In the genomic region with DNA sequence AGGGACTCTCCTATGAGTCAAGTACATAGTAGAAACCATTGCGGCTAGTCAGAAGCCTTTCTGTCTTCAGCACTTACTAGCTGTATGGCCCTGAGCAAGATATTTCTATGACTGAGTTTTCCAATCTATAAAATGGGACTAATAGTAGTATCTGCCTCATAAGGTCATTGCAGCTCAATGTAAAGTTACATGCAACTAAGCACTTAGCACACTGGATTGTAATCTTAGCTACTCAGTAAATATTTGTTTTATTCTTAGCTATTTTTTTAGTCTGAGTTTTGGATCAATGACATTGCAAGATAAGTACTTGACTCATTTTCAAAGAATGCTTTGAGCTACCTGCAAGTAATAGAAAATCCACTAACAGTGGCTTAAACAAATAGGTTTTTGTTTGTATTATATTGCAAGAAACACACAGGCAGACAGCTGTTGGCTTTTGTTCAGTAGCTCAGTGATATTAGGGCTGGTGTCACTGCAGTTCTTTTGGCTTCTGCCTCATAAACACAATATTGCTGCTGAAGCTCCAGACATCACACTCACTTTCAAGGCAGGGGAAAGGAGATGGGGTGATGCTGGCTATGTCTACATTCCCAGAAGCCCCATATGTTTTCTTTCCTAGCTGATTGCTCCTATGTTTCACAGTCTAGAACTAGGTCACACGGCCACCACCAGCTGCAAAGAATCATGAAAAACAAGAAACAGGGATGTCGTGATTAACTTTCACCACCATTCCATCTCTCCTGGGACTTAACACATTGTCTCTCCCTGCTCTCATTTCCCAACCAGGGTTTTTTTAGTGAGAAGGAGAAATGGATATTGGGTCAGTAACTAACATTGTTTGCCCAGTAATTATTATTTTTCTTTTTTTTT, we compare ENCODE assay signal across 28 cellular contexts. TPM values are rescaled to one million over a fixed set of nuclear protein-coding genes. Genes with fewer than 3 reads are reported as not detected.
DNase-seq lines count a peak whose midpoint lies in the region; ATAC-seq and TF ChIP-seq lines count a peak whose summit lies in the region.
"Had no signal": no experiment of that assay in that cellular context is flagged by ENCODE, and none has a peak within 500 bp of the region (broad histone marks: within the 10 kb centered on the region; RNA-seq: fewer than 3 reads in every experiment).

No MANE protein-coding gene starts in this region.

- H3K9ac ChIP-seq in PC-3 (ENCODE audit: low read length) = no peak overlapping the region
- no peak overlapping the region for H3K9ac ChIP-seq in smooth muscle cell (ENCODE audit: low read depth)

- H3F3A ChIP-seq in PC-3 (ENCODE audit: low read length, unreplicated experiment) (peaks cover 6% of the 10 kb centered on the region), smooth muscle cell (ENCODE audit: low read depth) (no peaks in the 10 kb centered on the region)

- H3K9me3 ChIP-seq in PC-3 (ENCODE audit: low read length) (no peaks in the 10 kb centered on the region), esophagus squamous epithelium (no peaks in the 10 kb centered on the region), smooth muscle cell (replicated peaks; ENCODE audit: low read depth) (no peaks in the 10 kb centered on the region)
- H3K9me3 ChIP-seq: BE2C, esophagus muscularis mucosa, neutrophil, thoracic aorta had no signal

- intact Hi-C loops in PC-3 (cut with micrococcal nuclease) = loop anchor here (1.0 kb wide), 1 partner anchor 127 kb away; no protein-coding TSS in a partner anchor
- intact Hi-C loops in esophagus squamous epithelium (cut with DNase I) = no loop called here

- H3K4me2 ChIP-seq in PC-3 (ENCODE audit: low read length) (peak overlapping the region; percentile 40; the same call in 1 of the 2 replicates), smooth muscle cell (no peak overlapping the region)

- TF ChIP-seq CTCF in PC-3 (conservative IDR thresholded peaks at IDR 0.05; ENCODE audit: low read depth, low read length) (no peak), esophagus squamous epithelium (IDR thresholded peaks at IDR 0.05) (no peak), smooth muscle cell (IDR thresholded peaks at IDR 0.05; ENCODE audit: borderline replicate concordance, insufficient read depth, poor library complexity, severe bottlenecking) (no peak)

- BruUV-seq in PC-3 (replicated peaks; lab: Mats Ljungman, UMichigan) = no TSS peak

- no peaks in the 10 kb centered on the region for H3K79me2 ChIP-seq in PC-3 (ENCODE audit: low read length)
- no peaks in the 10 kb centered on the region for H3K79me2 ChIP-seq in smooth muscle cell (ENCODE audit: low read depth)

- H3K4me3 ChIP-seq in PC-3 (ENCODE audit: low read length) = no peak overlapping the region
- H3K4me3 ChIP-seq in esophagus squamous epithelium = no peak overlapping the region
- no peak overlapping the region for H3K4me3 ChIP-seq in smooth muscle cell
- H3K4me3 ChIP-seq: esophagus muscularis mucosa, gastroesophageal sphincter, thoracic aorta had no signal

- DNase-seq in NCI-H510A treated with DMSO at 0.1 percent for 48 hours (lab: John Stamatoyannopoulos, UW) = peak; percentile 9
- no peak for DNase-seq in NCI-H510A (lab: John Stamatoyannopoulos, UW)
- peak; percentile 95 for DNase-seq in PC-3
- DNase-seq in esophagus squamous epithelium (lab: John Stamatoyannopoulos, UW) = no peak
- DNase-seq in smooth muscle cell (lab: John Stamatoyannopoulos, UW; ENCODE audit: unreplicated experiment) = no peak
- DNase-seq in AML-193 (lab: John Stamatoyannopoulos, UW) = no peak
- DNase-seq: 8988T; activated CD4-positive, alpha-beta T cell treated with anti-CD3 and anti-CD28 coated beads, Interleukin-2, amount 10 ng/mL, durations not matched to agents 7 days and 5 days; activated naive CD8-positive, alpha-beta T cell treated with anti-CD3 and anti-CD28 coated beads for 36 hours; BE2C; cerebellar nuclear complex; EL; H9; KG1; kidney; NCI-H187; NCI-H2227 treated with DMSO at 0.1 percent for 48 hours; NK-92 treated with Interleukin-12 subunit alpha and Interleukin-12 subunit beta, amount 100 ng/mL, for 24 hours; stimulated activated CD4-positive, alpha-beta T cell treated with anti-CD3 and anti-CD28 coated beads, Interleukin-2, amount 100 ng/mL, for 48 hours; stimulated activated naive CD4-positive, alpha-beta T cell treated with Interleukin-2 at 50 U/mL for 16 hours; T-helper 17 cell had no signal

- POLR2A ChIA-PET in PC-3 (lab: Charles Lee; ENCODE audit: unreplicated experiment) = no interaction called here

- H3K4me1 ChIP-seq in PC-3 (ENCODE audit: insufficient read depth, low read length) (peaks cover 75% of the 10 kb centered on the region), esophagus squamous epithelium (peaks cover 41 to 100% (median 54%) of the 10 kb centered on the region in 3 donors), smooth muscle cell (ENCODE audit: low read depth) (peaks cover 20% of the 10 kb centered on the region)
- H3K4me1 ChIP-seq: BE2C, esophagus muscularis mucosa, gastroesophageal sphincter had no signal

- H3K27ac ChIP-seq in PC-3 (ENCODE audit: low read length) (peak overlapping the region; percentile 73), esophagus squamous epithelium (peak overlapping the region; percentile 19 to 88 (median 82)), smooth muscle cell (ENCODE audit: low read depth) (peak overlapping the region; percentile 61)
- H3K27ac ChIP-seq: esophagus muscularis mucosa, gastroesophageal sphincter, neutrophil, thoracic aorta had no signal

- TF ChIP-seq POLR2A in esophagus squamous epithelium (IDR thresholded peaks at IDR 0.05) = no peak

- H4K20me1 ChIP-seq in PC-3 (ENCODE audit: low read length) (no peaks in the 10 kb centered on the region), smooth muscle cell (ENCODE audit: low read depth) (no peaks in the 10 kb centered on the region)

- H2AFZ ChIP-seq in PC-3 (ENCODE audit: low read length) (no peak overlapping the region), smooth muscle cell (ENCODE audit: low read depth) (no peak overlapping the region)

- ATAC-seq in PC-3 = peak; percentile 54
- no peak for ATAC-seq in GM19397 (IDR thresholded peaks at IDR 0.05; ENCODE audit: unreplicated experiment)
- ATAC-seq in GM21786 (IDR thresholded peaks at IDR 0.05; ENCODE audit: unreplicated experiment) = no peak
- ATAC-seq: gastroesophageal sphincter, T-helper 17 cell had no signal

- H3K9me2 ChIP-seq in PC-3 (replicated peaks; ENCODE audit: low read length) = no peaks in the 10 kb centered on the region

- H3K36me3 ChIP-seq in PC-3 (ENCODE audit: low read depth, low read length) (no peaks in the 10 kb centered on the region), esophagus squamous epithelium (no peaks in the 10 kb centered on the region), smooth muscle cell (ENCODE audit: low read depth) (no peaks in the 10 kb centered on the region)
- H3K36me3 ChIP-seq: BE2C, esophagus muscularis mucosa, gastroesophageal sphincter, neutrophil, thoracic aorta had no signal

- CTCF ChIA-PET in PC-3 (lab: Charles Lee) = interaction anchor here (0.8 to 2.2 kb wide), 3 partner anchors 34 to 98 kb away, joined by 3 to 11 read pairs (median 6); no protein-coding TSS in a partner anchor

- H3K27me3 ChIP-seq in PC-3 (ENCODE audit: low read length) (no peaks in the 10 kb centered on the region), esophagus squamous epithelium (peaks cover 0 to 4% (median 0%) of the 10 kb centered on the region in 4 donors), smooth muscle cell (ENCODE audit: low read depth) (peaks cover 12% of the 10 kb centered on the region)
- H3K27me3 ChIP-seq: BE2C had no signal

- WGBS in esophagus squamous epithelium, 2 donors = 49 to 54% methylated on average over 3 of the region's 3 CpGs
- 83% methylated on average over 3 of the region's 3 CpGs for WGBS in smooth muscle cell (ENCODE audit: low lambda C conversion rate)

RNA-seq across cellular contexts. Expression of a gene that starts 26.9 kb away (rescaled TPM):
- total RNA-seq in PC-3 (2014; rRNA removed) (not detected in 2 replicates), esophagus squamous epithelium (100 to 1,000 TPM in 1 of 4 donors, 10 to 100 TPM in 3; 86.5 to 117 (median 99.0) TPM), smooth muscle cell (7.0 and 10.1 TPM in 2 replicates)
- polyA plus RNA-seq in smooth muscle cell = 0.65 and 3.8 TPM in 2 replicates
- total RNA-seq: activated CD4-positive, alpha-beta T cell treated with anti-CD3 and anti-CD28 coated beads, Interleukin-2, amount 10 ng/mL, durations not matched to agents 7 days and 5 days; activated naive CD8-positive, alpha-beta T cell treated with anti-CD3 and anti-CD28 coated beads for 36 hours; esophagus muscularis mucosa; lung microvascular endothelial cell; T-helper 17 cell had no signal

Comparison
In these comparisons a context has a peak if more than half of its experiments do, and no peak if none do; other contexts are left out.
1. DNase-seq: peak in NCI-H510A treated with DMSO at 0.1 percent for 48 hours (single experiment) and PC-3 (single experiment); none in NCI-H510A (single experiment), esophagus squamous epithelium (single experiment), smooth muscle cell (single experiment) and AML-193 (0 of 2).
2. Peak in every context shown above with its lines, with median percentiles within 50 percentile points of each other: H3K27ac ChIP-seq.